Comparison of ENCODE assay signal across 8 cellular contexts in the genomic region with DNA sequence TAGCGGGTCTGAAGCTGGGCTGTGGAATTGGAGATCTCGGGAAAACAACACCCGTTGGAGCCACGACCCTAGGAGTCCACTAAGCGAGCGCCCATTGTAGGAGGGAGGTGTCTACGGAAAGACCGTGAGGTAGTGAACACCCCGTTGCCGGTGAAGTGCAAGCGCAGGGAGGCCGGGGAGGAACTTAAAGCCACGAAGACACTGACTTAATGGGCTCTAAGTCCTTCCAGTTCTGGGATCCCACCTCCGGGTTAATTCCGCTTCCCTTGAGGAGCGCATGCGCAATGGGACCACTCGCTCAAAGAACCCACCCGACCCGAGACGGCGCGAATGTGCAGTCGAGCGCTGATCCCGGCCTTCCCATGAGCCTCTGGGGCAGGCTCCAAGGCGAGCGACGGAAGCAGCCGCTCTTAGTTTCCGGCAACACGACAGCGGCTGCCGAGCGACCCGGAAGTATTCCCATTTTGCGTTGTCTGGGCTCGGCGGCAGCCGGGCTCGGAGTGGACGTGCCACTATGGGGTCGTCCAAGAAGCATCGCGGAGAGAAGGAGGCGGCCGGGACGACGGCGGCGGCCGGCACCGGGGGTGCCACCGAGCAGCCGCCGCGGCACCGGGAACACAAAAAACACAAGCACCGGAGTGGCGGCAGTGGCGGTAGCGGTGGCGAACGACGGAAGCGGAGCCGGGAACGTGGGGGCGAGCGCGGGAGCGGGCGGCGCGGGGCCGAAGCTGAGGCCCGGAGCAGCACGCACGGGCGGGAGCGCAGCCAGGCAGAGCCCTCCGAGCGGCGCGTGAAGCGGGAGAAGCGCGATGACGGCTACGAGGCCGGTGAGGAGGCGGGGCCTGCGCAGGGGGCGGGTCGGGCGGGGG. TPM values are rescaled to one million over a fixed set of nuclear protein-coding genes. Genes with fewer than 3 reads are reported as not detected.
DNase-seq lines count a peak whose midpoint lies in the region; ATAC-seq and TF ChIP-seq lines count a peak whose summit lies in the region.

A gene with protein sequence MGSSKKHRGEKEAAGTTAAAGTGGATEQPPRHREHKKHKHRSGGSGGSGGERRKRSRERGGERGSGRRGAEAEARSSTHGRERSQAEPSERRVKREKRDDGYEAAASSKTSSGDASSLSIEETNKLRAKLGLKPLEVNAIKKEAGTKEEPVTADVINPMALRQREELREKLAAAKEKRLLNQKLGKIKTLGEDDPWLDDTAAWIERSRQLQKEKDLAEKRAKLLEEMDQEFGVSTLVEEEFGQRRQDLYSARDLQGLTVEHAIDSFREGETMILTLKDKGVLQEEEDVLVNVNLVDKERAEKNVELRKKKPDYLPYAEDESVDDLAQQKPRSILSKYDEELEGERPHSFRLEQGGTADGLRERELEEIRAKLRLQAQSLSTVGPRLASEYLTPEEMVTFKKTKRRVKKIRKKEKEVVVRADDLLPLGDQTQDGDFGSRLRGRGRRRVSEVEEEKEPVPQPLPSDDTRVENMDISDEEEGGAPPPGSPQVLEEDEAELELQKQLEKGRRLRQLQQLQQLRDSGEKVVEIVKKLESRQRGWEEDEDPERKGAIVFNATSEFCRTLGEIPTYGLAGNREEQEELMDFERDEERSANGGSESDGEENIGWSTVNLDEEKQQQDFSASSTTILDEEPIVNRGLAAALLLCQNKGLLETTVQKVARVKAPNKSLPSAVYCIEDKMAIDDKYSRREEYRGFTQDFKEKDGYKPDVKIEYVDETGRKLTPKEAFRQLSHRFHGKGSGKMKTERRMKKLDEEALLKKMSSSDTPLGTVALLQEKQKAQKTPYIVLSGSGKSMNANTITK (plus strand): TSS at position 468 of the 869 bp plus-strand sequence. CDS start 47 bp downstream, at position 515.

- DNase-seq in GM12864 (ENCODE audit: low read depth) (peak; percentile 94), NCI-H1436 (lab: John Stamatoyannopoulos, UW) (peak; percentile 97), SW480 (ENCODE audit: low spot score) (peak; percentile 97), head of caudate nucleus (peak; percentile 93 to 100 (median 98)), osteocyte (ENCODE audit: extremely low spot score, unreplicated experiment) (peak; percentile 99), thoracic aorta (ENCODE audit: low spot score) (peak; percentile 94)
- DNase-seq in activated naive CD8-positive, alpha-beta T cell treated with anti-CD3 and anti-CD28 coated beads, Interleukin-2, amount 50 U/mL, for 16 hours (ENCODE audit: low read depth, low spot score): peak; percentile 91

- no peaks in the 10 kb centered on the region for H3K27me3 ChIP-seq in thoracic aorta (replicated peaks; ENCODE audit: insufficient read depth)

- H3K9me3 ChIP-seq in thoracic aorta: no peaks in the 10 kb centered on the region

- peak within 1 kb of the TSS; percentile 97 for H3K27ac Mint-ChIP-seq in osteocyte (ENCODE audit: unreplicated experiment)

- no peaks in the 10 kb centered on the region for H3K9me3 Mint-ChIP-seq in osteocyte (ENCODE audit: unreplicated experiment)

- peaks cover 28% of the 10 kb centered on the region for H3K36me3 ChIP-seq in thoracic aorta

- H3K4me3 Mint-ChIP-seq in osteocyte (ENCODE audit: unreplicated experiment): peak within 1 kb of the TSS; percentile 92

- peak within 1 kb of the TSS; percentile 94 for H3K4me3 ChIP-seq in GM12864 (ENCODE audit: low read depth, low read length)
- H3K4me3 ChIP-seq in thoracic aorta: peak within 1 kb of the TSS; percentile 100

- H3K4me1 ChIP-seq in thoracic aorta (ENCODE audit: control insufficient read depth in 1 of 2, low read depth in 2 of 2): peaks cover 22% of the 10 kb centered on the region in 2 donors

- ATAC-seq in HG02759 (IDR thresholded peaks at IDR 0.05; ENCODE audit: unreplicated experiment) (peak; percentile 94), thoracic aorta (ENCODE audit: insufficient number of reproducible peaks, low FRiP score, low read depth) (peak; percentile 56)

- peaks cover 10% of the 10 kb centered on the region for H3K36me3 Mint-ChIP-seq in osteocyte (ENCODE audit: unreplicated experiment)

- H3K27ac ChIP-seq in thoracic aorta: peak within 1 kb of the TSS; percentile 90 to 97

- peaks cover 2% of the 10 kb centered on the region for H3K27me3 Mint-ChIP-seq in osteocyte (ENCODE audit: unreplicated experiment)

- intact Hi-C loops in head of caudate nucleus (cut with DNase I): loop anchor here (1.0 to 5.0 kb wide), 3 partner anchors 41 to 99 kb away; a partner anchor contains a TSS

- H3K4me1 Mint-ChIP-seq in osteocyte (ENCODE audit: unreplicated experiment): peaks cover 25% of the 10 kb centered on the region

- no peak for TF ChIP-seq CTCF in GM12864 (IDR thresholded peaks at IDR 0.05; ENCODE audit: low read depth, low read length, missing control alignments)
- TF ChIP-seq CTCF in osteocyte (IDR thresholded peaks at IDR 0.05): no peak
- TF ChIP-seq CTCF in thoracic aorta (IDR thresholded peaks at IDR 0.05): no peak

RNA-seq across cellular contexts. Expression of the gene that starts here (rescaled TPM):
- total RNA-seq in osteocyte (45.5 and 55.9 TPM in 2 replicates), thoracic aorta (10 to 100 TPM; 32.5 to 38.0 TPM)

Comparison
In these comparisons a context has a peak if more than half of its experiments do, and no peak if none do; other contexts are left out.
1. Peak in every context shown above with its lines: DNase-seq, ATAC-seq, H3K4me3 ChIP-seq and H3K27ac ChIP-seq.